ENCODE assay signal across 8 cellular contexts in the genomic region with DNA sequence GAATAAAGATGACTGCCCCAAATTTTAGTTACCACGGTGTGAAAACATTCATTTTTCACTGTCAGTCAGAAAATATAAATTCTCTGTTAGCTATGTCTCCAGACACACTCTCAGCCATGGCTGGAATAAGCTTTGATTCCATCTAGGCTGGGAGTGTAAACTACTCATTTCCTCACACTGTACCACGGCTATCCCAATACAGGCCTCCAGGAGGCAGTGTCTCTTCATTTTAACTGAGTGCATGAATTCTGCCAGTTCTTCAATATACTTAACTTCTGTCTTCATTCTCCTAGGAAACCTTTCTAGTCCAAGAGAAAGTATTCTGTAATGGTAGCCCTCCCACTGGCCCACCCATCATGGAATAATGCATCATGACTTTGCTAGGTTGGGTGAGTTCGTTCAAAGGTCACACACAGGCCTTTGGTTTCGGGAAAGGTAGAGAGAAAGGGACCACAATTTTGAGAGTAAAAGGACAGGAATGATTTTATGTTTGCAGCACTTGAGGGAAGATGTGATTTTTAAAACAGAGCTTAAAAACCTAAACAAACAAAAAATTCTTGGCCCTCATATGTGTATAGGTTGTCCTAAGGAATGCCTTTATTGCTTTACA.
DNase-seq lines count a peak whose midpoint lies in the region; ATAC-seq, FAIRE-seq and TF ChIP-seq lines count a peak whose summit lies in the region.

No MANE protein-coding gene starts in this region.

- H2BK120ac ChIP-seq in H1 (replicated peaks; ENCODE audit: low read depth, low read length), result no peak overlapping the region

- H3K4ac ChIP-seq in H1 (replicated peaks; ENCODE audit: insufficient read length, low read depth, low read length), result no peak overlapping the region

- H3K4me3 ChIP-seq in H1 (ENCODE audit: extremely low read depth in 1 of 4, insufficient read depth in 2 of 4, low read depth in 3 of 4, low read length in 4 of 4), result no peak overlapping the region

- H3K27ac Mint-ChIP-seq in memory B cell, result no peak overlapping the region

- no peak overlapping the region for H4K5ac ChIP-seq in H1 (ENCODE audit: insufficient read length, low read depth, low read length)

- H3K23ac ChIP-seq in H1 (ENCODE audit: insufficient read length), result no peak overlapping the region

- H2BK15ac ChIP-seq in H1 (ENCODE audit: low read length), result no peak overlapping the region

- H2AK5ac ChIP-seq in H1 (ENCODE audit: low read depth, low read length), result no peak overlapping the region

- no peak for TF ChIP-seq POLR2A in H1 (IDR thresholded peaks at IDR 0.05; ENCODE audit: control extremely low read depth in 1 of 2, low read depth in 2 of 2, low read length in 2 of 2)

- H3K18ac ChIP-seq in H1 (ENCODE audit: extremely low read depth, low read length), result no peak overlapping the region

- H4K8ac ChIP-seq in H1 (ENCODE audit: extremely low read depth, insufficient read depth, low read length), result no peak overlapping the region

- H3K79me1 ChIP-seq in H1 (ENCODE audit: low read depth, low read length), result no peaks in the 10 kb centered on the region

- no peaks in the 10 kb centered on the region for H3K9me3 ChIP-seq in H1 (ENCODE audit: insufficient read depth in 2 of 2, low read depth in 1 of 2, low read length in 1 of 2)

- no peak overlapping the region for H3K56ac ChIP-seq in H1 (replicated peaks; ENCODE audit: insufficient read length, low read depth, low read length)

- H2AFZ ChIP-seq in H1 (ENCODE audit: low read length), result no peak overlapping the region

- no peak overlapping the region for H2BK20ac ChIP-seq in H1 (ENCODE audit: low read length)

- peak; percentile 93 to 96 for TF ChIP-seq RAD21 in H1 (IDR thresholded peaks at IDR 0.05 in 1 of 2, conservative IDR thresholded peaks at IDR 0.05 in 1 of 2; ENCODE audit: low read depth in 2 of 2, low read length in 2 of 2)

- FAIRE-seq in H1 (lab: Jason Lieb, UNC), result peak; percentile 75

- no peaks in the 10 kb centered on the region for H3K36me3 Mint-ChIP-seq in memory B cell

- DNase-seq in activated CD8-positive, alpha-beta memory T cell treated with anti-CD3 and anti-CD28 coated beads, Interleukin-2, amount 50 U/mL, for 48 hours, result peak; percentile 54
- DNase-seq in activated CD8-positive, alpha-beta memory T cell treated with anti-CD3 and anti-CD28 coated beads for 24 hours, result no peak
- DNase-seq in HS-27A (ENCODE audit: low read depth) (peak; percentile 48), SK-MEL-5 (ENCODE audit: low read depth, low spot score) (peak; percentile 74), H1 (ENCODE audit: low read depth in 1 of 2, low spot score in 2 of 2) (peak; percentile 19 to 88), memory B cell (ENCODE audit: low spot score in 2 of 2) (no peak), ureter (ENCODE audit: low spot score) (peak; percentile 79)

- H3K9ac ChIP-seq in H1 (replicated peaks in 1 of 4; ENCODE audit: extremely low read depth in 1 of 4, low read depth in 3 of 4, low read length in 3 of 4), result no peak overlapping the region

- no peaks in the 10 kb centered on the region for H3K9me3 Mint-ChIP-seq in memory B cell

- no peaks in the 10 kb centered on the region for H3K23me2 ChIP-seq in H1 (ENCODE audit: low read depth, low read length)

- H4K91ac ChIP-seq in H1 (replicated peaks; ENCODE audit: insufficient read length, low read length), result no peak overlapping the region

- WGBS in H1 (ENCODE audit: extremely low coverage in 1 of 2, insufficient coverage in 1 of 2, insufficient read length in 1 of 2, insufficient replicate concordance in 2 of 2, low coverage in 1 of 2, low lambda C conversion rate in 2 of 2, missing lambda C conversion rate in 1 of 2), 2 experiments, result 35% methylated on average over 4 of the region's 4 CpGs; no CpG with 5 or more reads in 1 of the 2 experiments

- CTCF ChIA-PET in H1 (lab: Charles Lee; ENCODE audit: partially characterized antibody), result interaction anchor here (0.6 to 13.1 kb wide), 39 partner anchors 9 to 791 kb away, joined by 3 to 235 read pairs (median 4); no protein-coding TSS in a partner anchor

- no peak for TF ChIP-seq EP300 in H1 (IDR thresholded peaks at IDR 0.05; ENCODE audit: borderline replicate concordance in 1 of 2, low read depth in 2 of 2, low read length in 2 of 2)

- H3K27ac ChIP-seq in H1 (ENCODE audit: low read depth, low read length), result no peak overlapping the region

- H2BK12ac ChIP-seq in H1 (ENCODE audit: low read depth, low read length), result no peak overlapping the region

- H3K4me2 ChIP-seq in H1 (ENCODE audit: insufficient read depth in 1 of 2, low read depth in 2 of 2, low read length in 2 of 2), result no peak overlapping the region

- in situ Hi-C loops in SK-MEL-5 (cut with HindIII; ENCODE audit: low pct_unique_long_range_greater_than_20kb, low sequenced_read_pairs), result no loop called here

- H3K36me3 ChIP-seq in H1 (ENCODE audit: control insufficient read depth in 2 of 4, insufficient read depth in 4 of 4, low read length in 3 of 4), result no peaks in the 10 kb centered on the region

- no peaks in the 10 kb centered on the region for H3K4me1 ChIP-seq in H1 (replicated peaks in 1 of 4; ENCODE audit: control insufficient read depth in 3 of 4, insufficient read depth in 4 of 4, low read length in 3 of 4)

- H3K14ac ChIP-seq in H1 (ENCODE audit: insufficient read length), result no peak overlapping the region

- no peaks in the 10 kb centered on the region for H3K27me3 Mint-ChIP-seq in memory B cell

- ATAC-seq in GM21526 (IDR thresholded peaks at IDR 0.05; ENCODE audit: low FRiP score, unreplicated experiment) (peak; percentile 86), memory B cell (ENCODE audit: low read depth) (peak; percentile 38)

- H3K27me3 ChIP-seq in H1 (replicated peaks in 1 of 4; ENCODE audit: control insufficient read depth in 3 of 4, extremely low read depth in 1 of 4, insufficient read depth in 3 of 4, low read length in 3 of 4), result peaks cover 0 to 1% (median 0%) of the 10 kb centered on the region in 4 experiments; a peak in 1 of 7 replicates

- no peak overlapping the region for H2BK5ac ChIP-seq in H1 (ENCODE audit: low read depth, low read length)

- TF ChIP-seq CTCF in H1 (IDR thresholded peaks at IDR 0.05; ENCODE audit: control extremely low read depth in 1 of 3, insufficient read depth in 1 of 3, low read depth in 1 of 3, low read length in 3 of 3), result peak in 2 of 3 experiments; percentile 89 to 95; a peak in 3 of 4 replicates

- POLR2A ChIA-PET in H1 (lab: Charles Lee; ENCODE audit: partially characterized antibody), result no interaction called here

- no peak overlapping the region for H3K4me3 Mint-ChIP-seq in memory B cell

- H3K79me2 ChIP-seq in H1 (ENCODE audit: control insufficient read depth in 1 of 2, insufficient read depth in 2 of 2, low read length in 2 of 2), result no peaks in the 10 kb centered on the region

- H3K4me1 Mint-ChIP-seq in memory B cell, result peaks cover 3% of the 10 kb centered on the region

- no peaks in the 10 kb centered on the region for H4K20me1 ChIP-seq in H1 (replicated peaks in 1 of 2; ENCODE audit: control insufficient read depth in 1 of 2, insufficient read depth in 2 of 2, low read length in 2 of 2)

TF ChIP-seq in H1, 55 proteins besides CTCF, POLR2A, EP300 and RAD21 (continues in another document):
- TF ChIP-seq SP4 (IDR thresholded peaks at IDR 0.05; ENCODE audit: low read length) (no peak), HDAC2 (IDR thresholded peaks at IDR 0.05; ENCODE audit: borderline replicate concordance in 1 of 2, low read depth in 2 of 2, low read length in 2 of 2) (no peak), SP2 (IDR thresholded peaks at IDR 0.05; ENCODE audit: low read length) (no peak), SP1 (IDR thresholded peaks at IDR 0.05; ENCODE audit: low read depth, low read length) (no peak)

Comparison
In these comparisons a context has a peak if more than half of its experiments do, and no peak if none do; other contexts are left out.
1. DNase-seq: peak in activated CD8-positive, alpha-beta memory T cell treated with anti-CD3 and anti-CD28 coated beads, Interleukin-2, amount 50 U/mL, for 48 hours (single experiment), HS-27A (single experiment), SK-MEL-5 (single experiment), H1 (2 of 2) and ureter (single experiment); none in activated CD8-positive, alpha-beta memory T cell treated with anti-CD3 and anti-CD28 coated beads for 24 hours (single experiment) and memory B cell (0 of 2).